In the genomic region with DNA sequence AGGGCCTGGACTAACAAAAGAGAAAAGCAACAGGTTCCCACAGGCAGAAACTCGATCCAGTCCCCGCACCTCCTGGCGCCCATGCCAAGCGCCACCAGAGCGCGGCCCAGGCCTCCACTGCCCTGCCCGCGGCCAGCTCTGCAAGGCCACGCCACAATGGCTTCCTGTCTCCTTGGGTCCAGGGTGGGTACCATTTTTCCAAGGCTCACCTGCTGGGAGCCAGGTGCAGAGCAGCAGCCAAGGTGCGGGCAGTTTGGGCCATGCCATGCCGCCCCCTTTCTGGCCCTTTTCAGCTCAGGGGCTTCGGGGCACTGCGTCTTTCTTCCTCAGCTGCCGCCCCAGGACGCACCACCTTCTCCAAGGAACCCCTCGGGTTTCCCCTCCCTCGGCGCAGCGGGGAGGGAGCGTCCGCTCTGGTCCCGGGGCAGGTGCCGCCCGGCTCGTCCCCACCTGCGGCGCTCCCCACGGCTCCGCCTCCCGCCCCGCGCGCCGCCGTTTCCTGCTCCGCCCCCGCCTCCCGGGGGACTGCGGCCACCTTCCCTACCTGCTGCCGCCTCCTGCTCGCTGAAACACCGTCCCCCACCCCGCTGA, we compare ENCODE assay signal across 8 cellular contexts. TPM values are rescaled to one million over a fixed set of nuclear protein-coding genes. Genes with fewer than 3 reads are reported as not detected.
A peak's percentile ranks its signal among the peaks of the same experiment; 100 is the strongest.
DNase-seq lines count a peak whose midpoint lies in the region; ATAC-seq and TF ChIP-seq lines count a peak whose summit lies in the region.

A gene (minus strand): TSS at position 437 of the 591 bp plus-strand sequence. CDS start 170 bp downstream, at position 267.

- no peak for TF ChIP-seq CTCF in GM10248 (IDR thresholded peaks at IDR 0.05; ENCODE audit: control extremely low read depth, extremely low read depth, low read depth, missing control alignments)
- no peak for TF ChIP-seq CTCF in epithelial cell of proximal tubule (conservative IDR thresholded peaks at IDR 0.05; ENCODE audit: low read depth, low read length)
- no peak for TF ChIP-seq CTCF in smooth muscle cell (IDR thresholded peaks at IDR 0.05; ENCODE audit: borderline replicate concordance, insufficient read depth, poor library complexity, severe bottlenecking)

- no peaks in the 10 kb centered on the region for H3K4me1 ChIP-seq in smooth muscle cell (ENCODE audit: low read depth)

- H3K4me3 ChIP-seq in epithelial cell of proximal tubule (ENCODE audit: low read depth, low read length) (peak within 1 kb of the TSS; percentile 80), smooth muscle cell (peak within 1 kb of the TSS; percentile 40)

- H3K27me3 ChIP-seq in smooth muscle cell (ENCODE audit: low read depth), result peaks cover 26% of the 10 kb centered on the region

- no peaks in the 10 kb centered on the region for H3K79me2 ChIP-seq in smooth muscle cell (ENCODE audit: low read depth)

- WGBS in smooth muscle cell (ENCODE audit: low lambda C conversion rate), result 9% methylated on average over 32 of the region's 43 CpGs

- CTCF ChIA-PET in GM10248 (lab: Yijun Ruan, JAX), result interaction anchor here (1.0 to 3.5 kb wide), 5 partner anchors 11 to 475 kb away, joined by 3 to 29 read pairs (median 6); a partner anchor contains a TSS

- H3F3A ChIP-seq in smooth muscle cell (ENCODE audit: low read depth), result no peaks in the 10 kb centered on the region

- no peaks in the 10 kb centered on the region for H3K36me3 ChIP-seq in smooth muscle cell (ENCODE audit: low read depth)

- DNase-seq in GM10248 (ENCODE audit: extremely low spot score) (peak; percentile 72), NCI-H526 treated with DMSO at 0.1 percent for 48 hours (lab: John Stamatoyannopoulos, UW) (peak; percentile 76), epithelial cell of proximal tubule (ENCODE audit: low read depth) (no peak), smooth muscle cell (lab: John Stamatoyannopoulos, UW; ENCODE audit: unreplicated experiment) (no peak), NCI-H446 (lab: John Stamatoyannopoulos, UW) (no peak), OCI-M1 (lab: John Stamatoyannopoulos, UW) (no peak), NCI-H82 (lab: John Stamatoyannopoulos, UW) (no peak)

- H4K20me1 ChIP-seq in smooth muscle cell (ENCODE audit: low read depth), result no peaks in the 10 kb centered on the region

- no peaks in the 10 kb centered on the region for H3K9me3 ChIP-seq in smooth muscle cell (replicated peaks; ENCODE audit: low read depth)

- peak; percentile 45 for ATAC-seq in HG02571 (IDR thresholded peaks at IDR 0.05; ENCODE audit: unreplicated experiment)

- POLR2A ChIA-PET in GM10248 (lab: Yijun Ruan, JAX), result no interaction called here

- H3K27ac ChIP-seq in smooth muscle cell (ENCODE audit: low read depth), result no peak within 1 kb of the TSS

- H3K4me2 ChIP-seq in smooth muscle cell, result peak within 1 kb of the TSS; percentile 83

- H3K9ac ChIP-seq in smooth muscle cell (ENCODE audit: low read depth), result no peak within 1 kb of the TSS

- H2AFZ ChIP-seq in smooth muscle cell (ENCODE audit: low read depth), result peak within 1 kb of the TSS; percentile 71

RNA-seq across cellular contexts. Expression of the gene that starts here (rescaled TPM):
- total RNA-seq in epithelial cell of proximal tubule, result 2.2 and 2.8 TPM in 2 replicates
- total RNA-seq in smooth muscle cell, result 1.4 TPM in 1 of 2 replicates, not detected in the other
- 1.4 TPM in 1 of 2 replicates, not detected in the other for polyA plus RNA-seq in smooth muscle cell

Comparison
In these comparisons a context has a peak if more than half of its experiments do, and no peak if none do; other contexts are left out.
1. DNase-seq: peak in GM10248 (single experiment) and NCI-H526 treated with DMSO at 0.1 percent for 48 hours (single experiment); none in epithelial cell of proximal tubule (single experiment), smooth muscle cell (single experiment), NCI-H446 (0 of 2), OCI-M1 (single experiment) and NCI-H82 (single experiment).